Comparison of ENCODE assay signal across 7 cellular contexts in the genomic region with DNA sequence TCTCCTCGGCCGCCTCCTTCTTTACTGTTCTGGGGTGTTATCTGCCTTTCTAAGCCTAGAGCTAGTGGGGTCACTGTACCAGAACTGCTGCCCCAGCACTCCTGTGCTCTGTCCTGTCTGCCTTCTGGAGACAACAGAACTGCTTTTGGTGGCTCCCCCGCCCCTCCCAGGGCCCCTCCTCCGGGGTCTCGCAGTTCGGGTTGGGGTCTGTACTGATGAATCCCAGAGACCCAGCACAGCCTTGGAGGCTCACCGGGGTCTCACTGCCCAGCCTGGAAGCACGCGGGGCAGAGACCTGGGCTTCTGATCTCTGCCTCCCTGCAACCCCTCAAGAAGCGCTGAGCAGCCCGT. TPM values are rescaled to one million over a fixed set of nuclear protein-coding genes. Genes with fewer than 3 reads are reported as not detected.
DNase-seq lines count a peak whose midpoint lies in the region; ATAC-seq and TF ChIP-seq lines count a peak whose summit lies in the region.

No MANE protein-coding gene starts in this region.

- H3K9me3 ChIP-seq in HUES6 (ENCODE audit: control insufficient read depth, insufficient read depth, low read depth, low read length) (no peaks in the 10 kb centered on the region), adipocyte (ENCODE audit: control insufficient read depth, low read length) (no peaks in the 10 kb centered on the region)

- no peak for TF ChIP-seq CTCF in kidney epithelial cell (IDR thresholded peaks at IDR 0.05; ENCODE audit: insufficient read depth, low read length, poor library complexity, severe bottlenecking)

- H3K36me3 ChIP-seq in HUES6 (ENCODE audit: control insufficient read depth, insufficient read depth, low read length): no peaks in the 10 kb centered on the region
- H3K36me3 ChIP-seq in adipocyte (ENCODE audit: control insufficient read depth, insufficient read depth, low read length, severe bottlenecking): no peaks in the 10 kb centered on the region
- no peaks in the 10 kb centered on the region for H3K36me3 ChIP-seq in kidney epithelial cell (ENCODE audit: control insufficient read depth, insufficient read depth, low read length)

- no peak for ATAC-seq in HG02973 (IDR thresholded peaks at IDR 0.05; ENCODE audit: unreplicated experiment)

- H3K4me1 ChIP-seq in HUES6 (ENCODE audit: control insufficient read depth, insufficient read depth, low read length) (peaks cover 27% of the 10 kb centered on the region), adipocyte (ENCODE audit: control insufficient read depth, insufficient read depth, low read length) (peaks cover 7% of the 10 kb centered on the region)

- H3K9ac ChIP-seq in HUES6 (ENCODE audit: low read length) (peak overlapping the region; percentile 33), adipocyte (ENCODE audit: low read length) (peak overlapping the region; percentile 76)

- DNase-seq in adipocyte (ENCODE audit: low read depth) (no peak), kidney epithelial cell (ENCODE audit: low read depth) (no peak), substantia nigra (lab: John Stamatoyannopoulos, UW) (no peak), T1000 (lab: John Stamatoyannopoulos, UW) (no peak)
- DNase-seq in stimulated activated CD4-positive, alpha-beta T cell treated with anti-CD3 and anti-CD28 coated beads, Interleukin-2, amount 100 ng/mL, for 48 hours: no peak

- H3K27ac ChIP-seq in HUES6 (ENCODE audit: low read depth, low read length) (no peak overlapping the region), substantia nigra (ENCODE audit: low read depth, low read length, poor library complexity, severe bottlenecking) (peak overlapping the region; percentile 16)

- H3K27me3 ChIP-seq in HUES6 (ENCODE audit: control insufficient read depth, insufficient read depth, low read length): peaks cover 34% of the 10 kb centered on the region
- peaks cover 47% of the 10 kb centered on the region for H3K27me3 ChIP-seq in adipocyte (replicated peaks; ENCODE audit: control insufficient read depth, insufficient read depth, low read length)
- H3K27me3 ChIP-seq in kidney epithelial cell (ENCODE audit: control insufficient read depth, insufficient read depth, low read length): no peaks in the 10 kb centered on the region

- H3K4me3 ChIP-seq in HUES6 (ENCODE audit: low read depth, low read length): peak overlapping the region; percentile 43
- peak overlapping the region; percentile 80 for H3K4me3 ChIP-seq in adipocyte (ENCODE audit: low read length)
- H3K4me3 ChIP-seq in kidney epithelial cell (ENCODE audit: low read depth, low read length): peak overlapping the region; percentile 36

RNA-seq across cellular contexts. Expression of a gene that starts 3.2 kb away (rescaled TPM):
- total RNA-seq in kidney epithelial cell: 15.4 and 48.9 TPM in 2 replicates

RNA-seq across cellular contexts. Expression of a gene that starts 48.7 kb away (rescaled TPM):
- total RNA-seq in kidney epithelial cell: 42.1 and 43.8 TPM in 2 replicates
